Comparison of ENCODE assay signal across 16 cellular contexts in the genomic region with DNA sequence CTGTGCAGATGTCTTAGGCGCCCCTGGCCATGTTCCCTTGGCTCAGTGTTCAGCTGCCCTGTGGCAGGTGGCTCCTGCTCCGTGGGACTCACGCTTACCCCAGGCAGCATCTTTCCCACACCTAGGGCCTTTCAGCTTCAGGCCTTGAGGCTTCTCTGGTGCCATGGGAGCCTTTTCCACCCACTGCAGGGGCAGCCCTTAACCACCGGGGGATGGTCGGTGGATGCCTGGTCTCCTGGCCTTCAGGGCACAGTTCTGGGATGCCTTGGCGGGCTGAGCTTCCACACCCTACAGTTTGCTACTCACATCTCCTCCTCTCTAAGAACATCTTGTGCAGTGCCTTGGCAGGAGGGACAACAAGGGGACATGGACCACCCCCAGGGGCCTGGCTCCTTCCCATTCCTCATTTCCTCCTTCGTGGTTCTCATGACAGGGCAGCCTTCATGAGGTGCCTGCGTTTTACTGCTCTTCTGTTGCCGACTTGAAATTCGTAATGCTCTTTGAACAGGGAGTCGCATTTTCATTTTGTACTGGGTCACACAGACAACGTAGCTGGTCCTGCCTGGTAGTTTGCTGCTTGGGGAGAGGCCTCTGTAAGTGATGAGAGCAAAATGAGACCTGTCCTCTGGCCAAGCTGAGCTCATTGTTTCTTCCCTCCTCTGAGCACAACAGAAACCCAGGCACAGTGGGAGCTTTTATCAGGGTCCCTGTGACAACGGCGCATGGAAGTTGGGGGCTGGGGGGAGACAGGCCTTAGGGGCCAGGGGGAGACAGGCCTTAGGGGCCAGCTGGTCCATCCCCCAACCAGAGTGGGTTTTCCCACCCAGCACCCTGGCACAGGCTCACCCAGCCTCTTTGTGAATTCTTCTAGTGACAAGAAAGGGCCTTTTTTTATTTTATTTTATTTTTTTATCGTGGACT.
DNase-seq lines count a peak whose midpoint lies in the region; ATAC-seq and TF ChIP-seq lines count a peak whose summit lies in the region.
"Had no signal": no experiment of that assay in that cellular context is flagged by ENCODE, and none has a peak within 500 bp of the region (broad histone marks: within the 10 kb centered on the region; RNA-seq: fewer than 3 reads in every experiment).

No MANE protein-coding gene starts in this region.

- H3K36me3 Mint-ChIP-seq in H9 (ENCODE audit: insufficient read depth in 1 of 3, low read depth in 3 of 3) (no peaks in the 10 kb centered on the region), brain (no peaks in the 10 kb centered on the region), glutamatergic neuron (ENCODE audit: unreplicated experiment) (no peaks in the 10 kb centered on the region)
- H3K36me3 Mint-ChIP-seq in naive thymus-derived CD4-positive, alpha-beta T cell: peaks cover 0 to under 1% (median 0%) of the 10 kb centered on the region in 5 donors
- no peaks in the 10 kb centered on the region for H3K36me3 Mint-ChIP-seq in activated T-cell treated with anti-CD3 and anti-CD28 coated beads, Interleukin-2, amount 50 U/mL, for 4 hours (ENCODE audit: insufficient read depth)
- H3K36me3 Mint-ChIP-seq: activated naive CD4-positive, alpha-beta T cell treated with anti-CD3 and anti-CD28 coated beads, Interleukin-2, amount 50 U/mL, for 24 hours had no signal

- intact Hi-C loops in naive thymus-derived CD4-positive, alpha-beta T cell (cut with micrococcal nuclease): loop anchor here in 1 of 2 donors (5.0 kb wide), 1 partner anchor 35 kb away; no protein-coding TSS in a partner anchor

- H3K4me3 ChIP-seq in naive thymus-derived CD4-positive, alpha-beta T cell (ENCODE audit: low read length): no peak overlapping the region
- H3K4me3 ChIP-seq: gastrocnemius medialis had no signal

- no peak overlapping the region; a peak in 2 of 7 replicates for H3K27ac Mint-ChIP-seq in H9
- peak overlapping the region; percentile 15 to 83 (median 42) for H3K27ac Mint-ChIP-seq in brain
- peak overlapping the region in 8 of 9 donors; percentile 14 to 96 (median 82) for H3K27ac Mint-ChIP-seq in naive thymus-derived CD4-positive, alpha-beta T cell
- H3K27ac Mint-ChIP-seq in glutamatergic neuron (ENCODE audit: unreplicated experiment): no peak overlapping the region
- H3K27ac Mint-ChIP-seq: activated CD4-positive, alpha-beta T cell treated with anti-CD3 and anti-CD28 coated beads, Interleukin-2, amount 10 ng/mL, durations not matched to agents 24 days and 14 days had no signal

- no peak overlapping the region for H2AK5ac ChIP-seq in H9 (ENCODE audit: insufficient read length, low read length)

- POLR2A ChIA-PET in naive thymus-derived CD4-positive, alpha-beta T cell (lab: Charles Lee): no interaction called here

- no peaks in the 10 kb centered on the region for H4K20me1 ChIP-seq in H9 (ENCODE audit: control insufficient read depth, insufficient read depth, insufficient read length)

- H3K36me3 ChIP-seq in naive thymus-derived CD4-positive, alpha-beta T cell (ENCODE audit: control insufficient read depth in 2 of 3, insufficient read depth in 3 of 3, low read length in 3 of 3): no peaks in the 10 kb centered on the region
- H3K36me3 ChIP-seq: gastrocnemius medialis had no signal

- H4K8ac ChIP-seq in H9 (replicated peaks; ENCODE audit: insufficient read length, low read depth, low read length): no peak overlapping the region

- no peak overlapping the region for H2BK20ac ChIP-seq in H9 (ENCODE audit: low read depth, low read length, poor library complexity, severe bottlenecking)

- H2AFZ ChIP-seq in H9 (ENCODE audit: low read length): no peak overlapping the region
- H2AFZ ChIP-seq: parathyroid adenoma had no signal

- ATAC-seq in naive thymus-derived CD4-positive, alpha-beta T cell: no peak
- no peak for ATAC-seq in activated T-cell treated with anti-CD3 and anti-CD28 coated beads, Interleukin-2, amount 50 U/mL, for 4 hours
- ATAC-seq: gastrocnemius medialis had no signal

- no peaks in the 10 kb centered on the region for H3K9me3 Mint-ChIP-seq in H9
- no peaks in the 10 kb centered on the region for H3K9me3 Mint-ChIP-seq in brain
- no peaks in the 10 kb centered on the region for H3K9me3 Mint-ChIP-seq in naive thymus-derived CD4-positive, alpha-beta T cell
- H3K9me3 Mint-ChIP-seq in glutamatergic neuron (ENCODE audit: unreplicated experiment): peaks cover 5% of the 10 kb centered on the region
- H3K9me3 Mint-ChIP-seq in activated T-cell treated with anti-CD3 and anti-CD28 coated beads, Interleukin-2, amount 50 U/mL, for 4 hours: no peaks in the 10 kb centered on the region
- H3K9me3 Mint-ChIP-seq: activated CD4-positive, alpha-beta T cell treated with anti-CD3 and anti-CD28 coated beads, Interleukin-2, amount 10 ng/mL, durations not matched to agents 24 days and 14 days; activated naive CD4-positive, alpha-beta T cell treated with anti-CD3 and anti-CD28 coated beads, Interleukin-2, amount 50 U/mL, for 24 hours had no signal

- no peak overlapping the region for H3K4me3 Mint-ChIP-seq in H9
- no peak overlapping the region for H3K4me3 Mint-ChIP-seq in brain
- peak overlapping the region in 3 of 10 donors; percentile 14 to 87 (median 69) for H3K4me3 Mint-ChIP-seq in naive thymus-derived CD4-positive, alpha-beta T cell
- H3K4me3 Mint-ChIP-seq in glutamatergic neuron (ENCODE audit: unreplicated experiment): no peak overlapping the region
- H3K4me3 Mint-ChIP-seq in activated T-cell treated with anti-CD3 and anti-CD28 coated beads, Interleukin-2, amount 50 U/mL, for 4 hours: no peak overlapping the region

- no peak overlapping the region for H3K4ac ChIP-seq in H9 (ENCODE audit: low read depth, low read length)

- H2BK12ac ChIP-seq in H9 (ENCODE audit: insufficient read length, low read depth, low read length): no peak overlapping the region

- DNase-seq in Ammon's horn (ENCODE audit: low spot score) (peak; percentile 85), H9 (no peak), GM10266 (ENCODE audit: extremely low spot score) (no peak), glutamatergic neuron (no peak)
- no peak for DNase-seq in naive thymus-derived CD4-positive, alpha-beta T cell
- DNase-seq in stimulated activated CD4-positive, alpha-beta T cell treated with anti-CD3 and anti-CD28 coated beads, Interleukin-15, amount 100 ng/mL, for 24 hours: no peak
- no peak for DNase-seq in activated T-cell treated with anti-CD3 and anti-CD28 coated beads, Interleukin-2, amount 50 U/mL, for 4 hours
- DNase-seq: activated CD4-positive, alpha-beta T cell treated with anti-CD3 and anti-CD28 coated beads, Interleukin-2, amount 10 ng/mL, durations not matched to agents 24 days and 14 days; erythroblast; gastrocnemius medialis; NCI-H1436 treated with DMSO at 0.1 percent for 48 hours; NCI-H226; stimulated activated CD4-positive, alpha-beta T cell treated with anti-CD3 and anti-CD28 coated beads, Interleukin-2, amount 100 ng/mL, for 48 hours had no signal

- H4K5ac ChIP-seq in H9 (ENCODE audit: insufficient read length, low read depth, low read length): no peak overlapping the region

- H3K9me3 ChIP-seq in H9 (ENCODE audit: control insufficient read depth, low read depth, low read length): no peaks in the 10 kb centered on the region
- H3K9me3 ChIP-seq in naive thymus-derived CD4-positive, alpha-beta T cell (ENCODE audit: control insufficient read depth in 2 of 3, low read length in 3 of 3): no peaks in the 10 kb centered on the region
- H3K9me3 ChIP-seq: gastrocnemius medialis had no signal

- H2BK15ac ChIP-seq in H9 (ENCODE audit: low read depth, low read length): no peak overlapping the region

- CTCF ChIA-PET in naive thymus-derived CD4-positive, alpha-beta T cell (lab: Charles Lee): interaction anchor here (0.6 to 1.0 kb wide), 2 partner anchors 57 to 292 kb away, joined by 3 read pairs; no protein-coding TSS in a partner anchor

- peak overlapping the region; percentile 17; the same call in 1 of the 2 replicates for H3K14ac ChIP-seq in H9 (ENCODE audit: insufficient read depth, low read length)

- H4K91ac ChIP-seq in H9 (ENCODE audit: insufficient read length, low read depth, low read length): no peak overlapping the region

- H3K56ac ChIP-seq in H9 (ENCODE audit: insufficient read length, low read depth, low read length): no peak overlapping the region

- H3K4me1 Mint-ChIP-seq in H9 (peaks cover 23 to 27% of the 10 kb centered on the region in 2 experiments), brain (peaks cover 60% of the 10 kb centered on the region), glutamatergic neuron (ENCODE audit: low read depth, unreplicated experiment) (peaks cover 31% of the 10 kb centered on the region)
- peaks cover 29 to 51% (median 34%) of the 10 kb centered on the region in 7 donors for H3K4me1 Mint-ChIP-seq in naive thymus-derived CD4-positive, alpha-beta T cell
- peaks cover 32% of the 10 kb centered on the region for H3K4me1 Mint-ChIP-seq in activated T-cell treated with anti-CD3 and anti-CD28 coated beads, Interleukin-2, amount 50 U/mL, for 4 hours (ENCODE audit: low read depth)

- H3K27me3 Mint-ChIP-seq in H9 (ENCODE audit: low read depth): no peaks in the 10 kb centered on the region
- peaks cover 7% of the 10 kb centered on the region for H3K27me3 Mint-ChIP-seq in brain
- no peaks in the 10 kb centered on the region for H3K27me3 Mint-ChIP-seq in naive thymus-derived CD4-positive, alpha-beta T cell
- H3K27me3 Mint-ChIP-seq in glutamatergic neuron (ENCODE audit: unreplicated experiment): peaks cover 5% of the 10 kb centered on the region
- H3K27me3 Mint-ChIP-seq in activated T-cell treated with anti-CD3 and anti-CD28 coated beads, Interleukin-2, amount 50 U/mL, for 4 hours (ENCODE audit: low read depth): peaks cover 2% of the 10 kb centered on the region
- H3K27me3 Mint-ChIP-seq: activated naive CD4-positive, alpha-beta T cell treated with anti-CD3 and anti-CD28 coated beads, Interleukin-2, amount 50 U/mL, for 24 hours had no signal

- H3K79me2 ChIP-seq in H9 (ENCODE audit: insufficient read depth, low read length): no peaks in the 10 kb centered on the region
- H3K79me2 ChIP-seq: parathyroid adenoma had no signal

- H3K9ac ChIP-seq in H9 (ENCODE audit: extremely low read depth, insufficient read length, low read length): no peak overlapping the region
- H3K9ac ChIP-seq: parathyroid adenoma had no signal

- H3K4me1 ChIP-seq in H9 (ENCODE audit: insufficient read depth, low read length): no peaks in the 10 kb centered on the region
- peaks cover 34 to 36% of the 10 kb centered on the region in 2 donors for H3K4me1 ChIP-seq in naive thymus-derived CD4-positive, alpha-beta T cell (ENCODE audit: control insufficient read depth in 2 of 2, insufficient read depth in 2 of 2, low read length in 2 of 2)
- H3K4me1 ChIP-seq: gastrocnemius medialis, parathyroid adenoma had no signal

- no peak overlapping the region for H2BK5ac ChIP-seq in H9 (ENCODE audit: insufficient read length, low read length)

- H3K4me2 ChIP-seq in H9 (ENCODE audit: insufficient read depth, insufficient read length, low read length): no peak overlapping the region

- H3K27ac ChIP-seq in H9 (ENCODE audit: insufficient read length, low read depth, low read length): no peak overlapping the region
- H3K27ac ChIP-seq in naive thymus-derived CD4-positive, alpha-beta T cell (ENCODE audit: low read depth, low read length): peak overlapping the region; percentile 36
- H3K27ac ChIP-seq: gastrocnemius medialis, parathyroid adenoma had no signal

- no peaks in the 10 kb centered on the region for H3K79me1 ChIP-seq in H9 (ENCODE audit: insufficient read depth, low read depth, low read length, poor library complexity, severe bottlenecking)

- no peak overlapping the region for H2BK120ac ChIP-seq in H9 (ENCODE audit: low read depth, low read length, poor library complexity, severe bottlenecking)

- H3K27me3 ChIP-seq in H9 (ENCODE audit: insufficient read depth, low read length): no peaks in the 10 kb centered on the region
- no peaks in the 10 kb centered on the region for H3K27me3 ChIP-seq in naive thymus-derived CD4-positive, alpha-beta T cell (ENCODE audit: control insufficient read depth in 2 of 2, insufficient read depth in 2 of 2, low read length in 2 of 2)
- H3K27me3 ChIP-seq: gastrocnemius medialis had no signal

- no peak for TF ChIP-seq CTCF in H9 (conservative IDR thresholded peaks at IDR 0.05)
- no peak for TF ChIP-seq CTCF in brain (conservative IDR thresholded peaks at IDR 0.05)
- no peak for TF ChIP-seq CTCF in GM10266 (IDR thresholded peaks at IDR 0.05; ENCODE audit: control insufficient read depth, insufficient read depth, low read depth, missing control alignments)
- no peak for TF ChIP-seq CTCF in glutamatergic neuron (IDR thresholded peaks at IDR 0.05; ENCODE audit: partially characterized antibody, unreplicated experiment)

- H3T11ph ChIP-seq in H9 (ENCODE audit: low read length): no peak overlapping the region

- H3K23me2 ChIP-seq in H9 (ENCODE audit: insufficient read length, low read depth, low read length, poor library complexity, severe bottlenecking): no peaks in the 10 kb centered on the region

- no peak overlapping the region for H3K18ac ChIP-seq in H9 (ENCODE audit: insufficient read length, low read depth, low read length)

- H3K23ac ChIP-seq in H9 (ENCODE audit: insufficient read length, low read depth, low read length): no peak overlapping the region

- WGBS in H9 (ENCODE audit: extremely low coverage, insufficient read length, low lambda C conversion rate): no CpG with 5 or more reads among the region's 15 CpGs

Comparison
In these comparisons a context has a peak if more than half of its experiments do, and no peak if none do; other contexts are left out.
1. H3K27ac Mint-ChIP-seq: peak in brain (5 of 5) and naive thymus-derived CD4-positive, alpha-beta T cell (8 of 9); none in H9 (0 of 3) and glutamatergic neuron (single experiment).